ENCODE assay signal across 9 cellular contexts in the genomic region with DNA sequence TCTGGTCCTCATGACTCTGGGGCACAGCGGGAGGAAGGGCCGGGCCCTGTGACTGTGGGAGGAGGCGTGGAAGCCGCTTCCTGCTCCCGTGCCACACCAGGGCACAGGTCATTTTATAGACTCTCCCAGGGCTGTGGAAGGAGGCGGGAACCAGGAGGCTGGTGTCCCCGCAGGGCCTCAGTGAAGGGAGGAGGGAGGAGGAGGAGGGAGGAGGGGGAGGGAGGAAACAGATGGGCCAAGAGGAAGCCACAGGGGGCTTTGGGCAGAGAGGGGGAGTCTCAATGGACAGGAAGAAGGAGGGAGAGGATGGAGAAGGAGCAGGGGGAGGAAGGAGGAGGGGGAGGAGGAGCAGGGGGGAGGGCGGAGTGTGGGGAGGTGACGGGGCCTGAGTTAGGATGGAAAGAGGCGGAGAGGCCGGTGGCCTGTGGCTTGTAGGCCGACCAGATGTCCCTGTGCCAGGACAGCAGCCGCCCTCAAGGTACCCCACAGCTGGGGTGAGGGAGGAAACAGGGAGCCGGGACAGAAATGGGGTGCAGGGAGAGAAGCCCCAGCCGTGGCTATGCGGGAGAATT. TPM values are rescaled to one million over a fixed set of nuclear protein-coding genes. Genes with fewer than 3 reads are reported as not detected.
DNase-seq lines count a peak whose midpoint lies in the region; ATAC-seq and TF ChIP-seq lines count a peak whose summit lies in the region.
"Had no signal": no experiment of that assay in that cellular context is flagged by ENCODE, and none has a peak within 500 bp of the region (broad histone marks: within the 10 kb centered on the region; RNA-seq: fewer than 3 reads in every experiment).

No MANE protein-coding gene starts in this region.

- no peaks in the 10 kb centered on the region for H3K9me3 ChIP-seq in HUES64 (ENCODE audit: insufficient read depth, low read depth, low read length)
- no peaks in the 10 kb centered on the region for H3K9me3 ChIP-seq in OCI-LY7 (ENCODE audit: low read length)

- no peaks in the 10 kb centered on the region for H3K36me3 Mint-ChIP-seq in stimulated activated memory B cell treated with anti-CD40 and anti-IgM and Interleukin-4, amounts not matched to agents 10 μg/mL and 1 μg/mL and 100 μg/mL, for 72 hours

- TF ChIP-seq CTCF in OCI-LY7 (conservative IDR thresholded peaks at IDR 0.05; ENCODE audit: low read length): no peak

- peaks cover 37% of the 10 kb centered on the region for H3K4me1 Mint-ChIP-seq in stimulated activated memory B cell treated with anti-CD40 and anti-IgM and Interleukin-4, amounts not matched to agents 10 μg/mL and 1 μg/mL and 100 μg/mL, for 72 hours

- POLR2A ChIA-PET in OCI-LY7 (lab: Charles Lee): no interaction called here

- H3K79me2 ChIP-seq in OCI-LY7 (ENCODE audit: insufficient read depth, low read depth, low read length): no peaks in the 10 kb centered on the region

- peak overlapping the region; percentile 63 for H3K4me3 ChIP-seq in HUES64 (ENCODE audit: low read length)
- H3K4me3 ChIP-seq in OCI-LY7 (ENCODE audit: low read depth, low read length, poor library complexity, severe bottlenecking): no peak overlapping the region

- H3K4me2 ChIP-seq in OCI-LY7 (ENCODE audit: low read length): no peak overlapping the region

- H3K27me3 ChIP-seq in HUES64 (ENCODE audit: insufficient read depth, low read length): peaks cover 9% of the 10 kb centered on the region; the same call in 1 of the 2 replicates

- no peaks in the 10 kb centered on the region for H3K9me2 ChIP-seq in OCI-LY7 (ENCODE audit: insufficient read depth, low read length)

- no peak overlapping the region for H2AFZ ChIP-seq in OCI-LY7 (ENCODE audit: low read length)

- ATAC-seq in left colon (peak; percentile 80), GM21526 (IDR thresholded peaks at IDR 0.05; ENCODE audit: low FRiP score, unreplicated experiment) (no peak)
- ATAC-seq in stimulated activated memory B cell treated with anti-CD40 and anti-IgM and Interleukin-4, amounts not matched to agents 10 μg/mL and 1 μg/mL and 100 μg/mL, for 72 hours: no peak

- peaks cover 22% of the 10 kb centered on the region for H3K27me3 Mint-ChIP-seq in stimulated activated memory B cell treated with anti-CD40 and anti-IgM and Interleukin-4, amounts not matched to agents 10 μg/mL and 1 μg/mL and 100 μg/mL, for 72 hours

- peak overlapping the region; percentile 58 for H3K4me3 Mint-ChIP-seq in stimulated activated memory B cell treated with anti-CD40 and anti-IgM and Interleukin-4, amounts not matched to agents 10 μg/mL and 1 μg/mL and 100 μg/mL, for 72 hours

- 35% methylated on average over 16 of the region's 16 CpGs for WGBS in HUES64

- H3K27ac ChIP-seq in HUES64 (ENCODE audit: low read depth, low read length) (no peak overlapping the region), OCI-LY7 (ENCODE audit: low read depth, low read length, poor library complexity, severe bottlenecking) (no peak overlapping the region)

- no peaks in the 10 kb centered on the region for H4K20me1 ChIP-seq in OCI-LY7 (ENCODE audit: insufficient read depth, low read length)

- H3K36me3 ChIP-seq in HUES64 (ENCODE audit: insufficient read depth, low read length): no peaks in the 10 kb centered on the region
- no peaks in the 10 kb centered on the region for H3K36me3 ChIP-seq in OCI-LY7 (ENCODE audit: insufficient read depth, low read length)

- intact Hi-C loops in left colon (cut with DNase I, micrococcal nuclease) (no loop called here), OCI-LY7 (cut with micrococcal nuclease; ENCODE audit: unreplicated experiment) (no loop called here)

- peak overlapping the region; percentile 19; the same call in 1 of the 2 replicates for H3K9ac ChIP-seq in HUES64 (ENCODE audit: low read depth, low read length)

- no peak overlapping the region for H3K27ac Mint-ChIP-seq in stimulated activated memory B cell treated with anti-CD40 and anti-IgM and Interleukin-4, amounts not matched to agents 10 μg/mL and 1 μg/mL and 100 μg/mL, for 72 hours

- DNase-seq in brain pericyte (ENCODE audit: low read depth, low spot score) (peak; percentile 72), left colon (peak; percentile 63 to 73), OCI-LY7 (ENCODE audit: low spot score) (no peak), epidermal melanocyte (ENCODE audit: insufficient read length, low spot score) (no peak)
- DNase-seq: Karpas-422; stimulated activated CD4-positive, alpha-beta T cell treated with anti-CD3 and anti-CD28 coated beads, Interleukin-1b, Interleukin-23, amount 100 ng/mL, for 48 hours had no signal

- CTCF ChIA-PET in OCI-LY7 (lab: Charles Lee; ENCODE audit: unreplicated experiment): no interaction called here

- peaks cover 6% of the 10 kb centered on the region; the same call in 1 of the 2 replicates for H3K4me1 ChIP-seq in HUES64 (ENCODE audit: insufficient read depth, low read length)
- peaks cover 26% of the 10 kb centered on the region for H3K4me1 ChIP-seq in OCI-LY7 (ENCODE audit: insufficient read depth, low read length, poor library complexity, severe bottlenecking)

- H3K9me3 Mint-ChIP-seq in stimulated activated memory B cell treated with anti-CD40 and anti-IgM and Interleukin-4, amounts not matched to agents 10 μg/mL and 1 μg/mL and 100 μg/mL, for 72 hours: no peaks in the 10 kb centered on the region

- BruUV-seq in OCI-LY7 (replicated peaks; lab: Mats Ljungman, UMichigan): no TSS peak

RNA-seq across cellular contexts. Expression of gene PLCXD1, which starts 6.2 kb away (rescaled TPM):
- 65.8 TPM for polyA plus RNA-seq in HUES64 (2013, experiment 1 of 2)
- 64.9 TPM for polyA plus RNA-seq in HUES64 (2013, experiment 2 of 2)
- 10 to 100 TPM; 12.6 to 19.1 TPM for total RNA-seq in left colon
- 60.1 and 86.0 TPM in 2 replicates for total RNA-seq in OCI-LY7 (2014; rRNA removed; shearing (Covaris generic))
- 125 and 133 TPM in 2 replicates for total RNA-seq in OCI-LY7 (2022)

RNA-seq across cellular contexts. Expression of gene GTPBP6, which starts 43.6 kb away (rescaled TPM):
- polyA plus RNA-seq in HUES64 (2013, experiment 1 of 2): 46.4 TPM
- polyA plus RNA-seq in HUES64 (2013, experiment 2 of 2): 44.4 TPM
- total RNA-seq in left colon (10 to 100 TPM; 50.0 to 56.9 TPM), OCI-LY7 (2022) (53.6 and 53.9 TPM in 2 replicates)
- total RNA-seq in OCI-LY7 (2014; rRNA removed; shearing (Covaris generic)): 36.3 and 40.4 TPM in 2 replicates

Comparison
In these comparisons a context has a peak if more than half of its experiments do, and no peak if none do; other contexts are left out.
1. DNase-seq: peak in brain pericyte (single experiment) and left colon (2 of 2); none in OCI-LY7 (single experiment) and epidermal melanocyte (single experiment).